Comparison of ENCODE assay signal across 17 cellular contexts in genomic region chr11:118933486-118933885, GRCh38. TPM values are rescaled to one million over a fixed set of nuclear protein-coding genes. Genes with fewer than 3 reads are reported as not detected.
DNase-seq lines count a peak whose midpoint lies in the region; ATAC-seq, FAIRE-seq and TF ChIP-seq lines count a peak whose summit lies in the region.
"Had no signal": no experiment of that assay in that cellular context is flagged by ENCODE, and none has a peak within 500 bp of the region (broad histone marks: within the 10 kb centered on the region; RNA-seq: fewer than 3 reads in every experiment).

No MANE protein-coding gene starts in this region.

- BruUV-seq in HepG2 (replicated peaks; lab: Mats Ljungman, UMichigan): no TSS peak

- H3K4me1 ChIP-seq in HepG2 (ENCODE audit: insufficient read depth, low read length) (peaks cover 36% of the 10 kb centered on the region), right lobe of liver (peaks cover 0 to 13% (median 2%) of the 10 kb centered on the region in 4 donors), neuronal stem cell (ENCODE audit: control insufficient read depth in 2 of 2, insufficient read depth in 1 of 2, low read depth in 1 of 2, low read length in 2 of 2) (peaks cover 7 to 8% of the 10 kb centered on the region in 2 donors), aorta (ENCODE audit: control insufficient read depth in 1 of 2, insufficient read depth in 2 of 2, low read length in 2 of 2) (no peaks in the 10 kb centered on the region), small intestine (ENCODE audit: control insufficient read depth in 2 of 2, insufficient read depth in 1 of 2, low read depth in 1 of 2, low read length in 1 of 2) (peaks cover 0 to 2% of the 10 kb centered on the region in 2 donors)

- H3K79me1 ChIP-seq in neuronal stem cell (ENCODE audit: low read depth, low read length): no peaks in the 10 kb centered on the region

- no peak overlapping the region for H2BK12ac ChIP-seq in neuronal stem cell (ENCODE audit: low read length)

- no peak for DNase-seq in HepG2 (ENCODE audit: low spot score)
- DNase-seq in right lobe of liver: no peak
- no peak for DNase-seq in epithelial cell of prostate (ENCODE audit: low read depth, low spot score)
- no peak for DNase-seq in neuronal stem cell (ENCODE audit: low spot score)
- peak in 1 of 2 donors; percentile 52 for DNase-seq in aorta
- no peak for DNase-seq in small intestine
- no peak for DNase-seq in GM10266 (ENCODE audit: extremely low spot score)
- DNase-seq: activated effector memory CD4-positive, alpha-beta T cell treated with Interleukin-2 at 50 U/mL for 16 hours; DMS79; NCI-H1092 treated with DMSO at 0.1 percent for 48 hours; NCI-H446; T-helper 17 cell had no signal

- H4K20me1 ChIP-seq in HepG2 (ENCODE audit: insufficient read depth, low read length): no peaks in the 10 kb centered on the region

- no peak overlapping the region for H2BK15ac ChIP-seq in neuronal stem cell (ENCODE audit: low read length)

- POLR2A ChIA-PET in HepG2 (lab: Yijun Ruan, JAX): interaction anchor here (1.2 to 1.3 kb wide), 2 partner anchors 23 to 25 kb away, joined by 4 to 7 read pairs; no protein-coding TSS in a partner anchor

- intact Hi-C loops in HepG2 (cut with micrococcal nuclease; ENCODE audit: unreplicated experiment) (no loop called here), right lobe of liver (cut with DNase I) (no loop called here), aorta (cut with DNase I) (no loop called here)

- ATAC-seq in HepG2 (no peak), right lobe of liver (no peak), aorta (ENCODE audit: low FRiP score) (peak; percentile 3), HG03135 (IDR thresholded peaks at IDR 0.05; ENCODE audit: unreplicated experiment) (no peak)
- ATAC-seq: Panc1, T-helper 17 cell had no signal

- TF ChIP-seq POLR2A in HepG2 (IDR thresholded peaks at IDR 0.05; ENCODE audit: insufficient read depth in 1 of 2, low read depth in 2 of 2, low read length in 2 of 2) (no peak), right lobe of liver (IDR thresholded peaks at IDR 0.05) (no peak)

- no peak overlapping the region for H3K4me3 ChIP-seq in HepG2 (replicated peaks in 1 of 3; ENCODE audit: insufficient read depth in 1 of 3, low read depth in 2 of 3, low read length in 3 of 3)
- H3K4me3 ChIP-seq in right lobe of liver: no peak overlapping the region
- no peak overlapping the region for H3K4me3 ChIP-seq in neuronal stem cell (ENCODE audit: low read length in 2 of 2)
- no peak overlapping the region for H3K4me3 ChIP-seq in aorta (ENCODE audit: low read length in 2 of 2)
- no peak overlapping the region for H3K4me3 ChIP-seq in small intestine (ENCODE audit: low read depth in 1 of 2, low read length in 2 of 2)

- H3K18ac ChIP-seq in neuronal stem cell (ENCODE audit: low read length): no peak overlapping the region

- no peaks in the 10 kb centered on the region for H3K36me3 ChIP-seq in HepG2 (replicated peaks in 1 of 2; ENCODE audit: control insufficient read depth in 1 of 2, insufficient read depth in 2 of 2, low read length in 2 of 2)
- H3K36me3 ChIP-seq in right lobe of liver: no peaks in the 10 kb centered on the region
- H3K36me3 ChIP-seq in neuronal stem cell (replicated peaks in 1 of 2; ENCODE audit: control insufficient read depth in 2 of 2, insufficient read depth in 2 of 2, low read length in 2 of 2): no peaks in the 10 kb centered on the region
- H3K36me3 ChIP-seq in aorta (ENCODE audit: control insufficient read depth in 1 of 2, insufficient read depth in 2 of 2, low read length in 1 of 2): no peaks in the 10 kb centered on the region
- no peaks in the 10 kb centered on the region for H3K36me3 ChIP-seq in small intestine (ENCODE audit: control insufficient read depth in 2 of 2, insufficient read depth in 2 of 2, low read length in 2 of 2)

- H2AK5ac ChIP-seq in neuronal stem cell (ENCODE audit: low read depth, low read length): peak overlapping the region; percentile 70

- 0 out of 2 replicates have a peak overlapping the region, but pooled peaks have one; percentile 14 for H3K4me2 ChIP-seq in HepG2 (ENCODE audit: low read depth, low read length)
- no peak overlapping the region for H3K4me2 ChIP-seq in neuronal stem cell (ENCODE audit: insufficient read depth, low read length, poor library complexity, severe bottlenecking)

- in situ Hi-C loops in HepG2 (cut with HindIII; ENCODE audit: extremely low pct_ligation_motif_present, low pct_unique_long_range_greater_than_20kb): no loop called here

- no peak overlapping the region for H3K9ac ChIP-seq in HepG2 (ENCODE audit: insufficient read depth, low read depth, low read length)
- no peak overlapping the region for H3K9ac ChIP-seq in neuronal stem cell (ENCODE audit: low read depth, low read length, poor library complexity)

- TF ChIP-seq EP300 in HepG2 (IDR thresholded peaks at IDR 0.05; ENCODE audit: low read depth in 2 of 2, low read length in 2 of 2): no peak
- TF ChIP-seq EP300 in HepG2 (CRISPR knock-in tag; IDR thresholded peaks at IDR 0.05; ENCODE audit: borderline replicate concordance): no peak

- no peak overlapping the region for H2BK5ac ChIP-seq in neuronal stem cell (ENCODE audit: low read length)

- no peak for TF ChIP-seq CTCF in HepG2 (CRISPR knock-in tag; IDR thresholded peaks at IDR 0.05)
- no peak for TF ChIP-seq CTCF in right lobe of liver (IDR thresholded peaks at IDR 0.05)
- TF ChIP-seq CTCF in GM10266 (IDR thresholded peaks at IDR 0.05; ENCODE audit: control insufficient read depth, insufficient read depth, low read depth, missing control alignments): no peak

- no peak overlapping the region for H3K14ac ChIP-seq in neuronal stem cell (ENCODE audit: low read length)

- H3K27ac ChIP-seq in HepG2 (ENCODE audit: extremely low read length, insufficient read depth, low read length) (no peak overlapping the region), right lobe of liver (no peak overlapping the region), epithelial cell of prostate (peak overlapping the region; percentile 38), neuronal stem cell (replicated peaks; ENCODE audit: low read length) (no peak overlapping the region), aorta (ENCODE audit: low read depth in 1 of 2, low read length in 2 of 2) (peak overlapping the region; percentile 74 to 76), small intestine (ENCODE audit: low read depth in 1 of 2, low read length in 1 of 2) (peak overlapping the region in 1 of 2 donors; percentile 27)

- H3K9me3 ChIP-seq in HepG2 (ENCODE audit: low read length): no peaks in the 10 kb centered on the region
- H3K9me3 ChIP-seq in right lobe of liver: no peaks in the 10 kb centered on the region
- no peaks in the 10 kb centered on the region for H3K9me3 ChIP-seq in neuronal stem cell (replicated peaks in 1 of 2; ENCODE audit: control insufficient read depth in 2 of 2, insufficient read depth in 1 of 2, low read depth in 1 of 2, low read length in 2 of 2)
- no peaks in the 10 kb centered on the region for H3K9me3 ChIP-seq in aorta (ENCODE audit: control insufficient read depth, low read length)
- H3K9me3 ChIP-seq in small intestine (ENCODE audit: control insufficient read depth, low read depth): no peaks in the 10 kb centered on the region

- H3K27me3 ChIP-seq in HepG2 (ENCODE audit: control insufficient read depth in 1 of 2, insufficient read depth in 2 of 2, low read length in 2 of 2) (peaks cover 2 to 7% of the 10 kb centered on the region in 2 experiments; a peak in 3 of 5 replicates), right lobe of liver (no peaks in the 10 kb centered on the region), neuronal stem cell (ENCODE audit: control insufficient read depth in 3 of 3, insufficient read depth in 3 of 3, low read depth in 1 of 3, low read length in 3 of 3) (peaks cover 0 to 8% (median 5%) of the 10 kb centered on the region in 3 experiments), aorta (ENCODE audit: control insufficient read depth in 1 of 2, insufficient read depth in 2 of 2, low read length in 1 of 2) (no peaks in the 10 kb centered on the region), small intestine (ENCODE audit: control insufficient read depth in 2 of 2, insufficient read depth in 2 of 2, low read length in 2 of 2) (no peaks in the 10 kb centered on the region)

- no peak overlapping the region for H3K23ac ChIP-seq in neuronal stem cell (ENCODE audit: low read depth, low read length, poor library complexity)

- H3K4ac ChIP-seq in neuronal stem cell (ENCODE audit: low read length): no peak overlapping the region

- H4K91ac ChIP-seq in neuronal stem cell (ENCODE audit: low read depth, low read length, poor library complexity): no peak overlapping the region

- FAIRE-seq in HepG2 (lab: Jason Lieb, UNC) (no peak), small intestine (lab: Jason Lieb, UNC) (no peak)
- FAIRE-seq: colon, GM12891 had no signal

- H2BK120ac ChIP-seq in neuronal stem cell (ENCODE audit: low read depth, low read length): no peak overlapping the region

- no peak overlapping the region for H4K8ac ChIP-seq in neuronal stem cell (ENCODE audit: low read depth, low read length)

- 0% methylated on average over 4 of the region's 4 CpGs for WGBS in HepG2 (ENCODE audit: low lambda C conversion rate)
- 20% methylated on average over 1 of the region's 4 CpGs for WGBS in right lobe of liver (ENCODE audit: insufficient coverage, low coverage, low lambda C conversion rate, missing lambda C conversion rate)
- no CpG with 5 or more reads among the region's 4 CpGs for WGBS in neuronal stem cell (ENCODE audit: extremely low coverage in 2 of 2, insufficient read length in 2 of 2, insufficient replicate concordance in 1 of 2), 2 donors
- 0 to 7% methylated on average over 4 of the region's 4 CpGs for WGBS in aorta, 2 donors
- WGBS in small intestine, 3 donors: 16 to 33% (median 24%) methylated on average over 4 of the region's 4 CpGs

- H2AFZ ChIP-seq in HepG2 (ENCODE audit: low read length) (no peak overlapping the region), neuronal stem cell (ENCODE audit: low read length) (no peak overlapping the region)

- TF ChIP-seq RAD21 in HepG2 (CRISPR knock-in tag; IDR thresholded peaks at IDR 0.05): no peak

- CTCF ChIA-PET in HepG2 (lab: Yijun Ruan, JAX; ENCODE audit: low intra/inter-chr PET ratio, low total read pairs): no interaction called here

- H3K79me2 ChIP-seq in HepG2 (ENCODE audit: insufficient read depth, low read length): no peaks in the 10 kb centered on the region

RNA-seq across cellular contexts. Expression of gene BCL9L, which starts 7.8 kb away (rescaled TPM):
- total RNA-seq in HepG2 (2016; rRNA removed; fragmentation: Illumina TruSeq; extraction: Trizol) (3.7 and 5.5 TPM in 2 replicates), right lobe of liver (10 to 100 TPM; 10.2 to 22.5 (median 19.8) TPM), aorta (10 to 100 TPM; 73.5 to 92.9 TPM)
- 1.4 and 2.2 TPM in 2 replicates for total RNA-seq in HepG2 (2016; cell fraction: cytosol; rRNA removed; fragmentation: Illumina TruSeq; extraction: Trizol; ENCODE audit: low read depth)
- total RNA-seq in HepG2 (2016; cell fraction: insoluble cytoplasmic fraction; rRNA removed; fragmentation: Illumina TruSeq; extraction: Trizol): 3.5 and 4.0 TPM in 2 replicates
- 3.8 and 4.9 TPM in 2 replicates for total RNA-seq in HepG2 (2016; cell fraction: membrane; rRNA removed; fragmentation: Illumina TruSeq; extraction: Trizol)
- 9.3 and 12.2 TPM in 2 replicates for total RNA-seq in HepG2 (2016; cell fraction: nucleus; rRNA removed; fragmentation: Illumina TruSeq; extraction: Trizol)
- polyA plus RNA-seq in HepG2 (2011; rRNA removed) (4.1 and 4.5 TPM in 2 replicates), aorta (10 to 100 TPM; 12.5 to 21.1 TPM), small intestine (10 to 100 TPM; 11.6 to 23.5 (median 14.3) TPM)
- polyA plus RNA-seq in HepG2 (2011; cell fraction: cytosol; rRNA removed): 1.1 and 1.9 TPM in 2 replicates
- polyA plus RNA-seq in HepG2 (2011; cell fraction: nucleus; rRNA removed): 7.0 and 13.4 TPM in 2 replicates
- 10.4 and 11.2 TPM in 2 replicates for polyA plus RNA-seq in HepG2 (2012)
- polyA plus RNA-seq in HepG2 (2016; cell fraction: cytosol; fragmentation: Illumina TruSeq; extraction: Trizol; ENCODE audit: low read depth): 0.58 and 0.67 TPM in 2 replicates
- 9.7 and 15.0 TPM in 2 replicates for polyA plus RNA-seq in HepG2 (2016; cell fraction: insoluble cytoplasmic fraction; fragmentation: Illumina TruSeq; extraction: Trizol; ENCODE audit: low read depth)
- polyA plus RNA-seq in HepG2 (2016; cell fraction: membrane; fragmentation: Illumina TruSeq; extraction: Trizol; ENCODE audit: low read depth): 1.5 and 1.9 TPM in 2 replicates
- polyA plus RNA-seq in HepG2 (2016; cell fraction: nucleus; fragmentation: Illumina TruSeq; extraction: Trizol; ENCODE audit: insufficient read depth, low read depth): 21.7 and 33.9 TPM in 2 replicates
- 4.8 and 11.8 TPM in 2 replicates for polyA minus RNA-seq in HepG2 (2011; rRNA and poly(A)+ RNA removed; ENCODE audit: low replicate concordance)
- polyA minus RNA-seq in HepG2 (2011; cell fraction: cytosol; rRNA and poly(A)+ RNA removed): 6.2 and 6.8 TPM in 2 replicates
- 5.5 and 6.5 TPM in 2 replicates for polyA minus RNA-seq in HepG2 (2011; cell fraction: nucleus; rRNA and poly(A)+ RNA removed)
- polyA plus RNA-seq in neuronal stem cell (2013, experiment 1 of 2): 32.8 TPM
- polyA plus RNA-seq in neuronal stem cell (2013, experiment 2 of 2): 34.6 TPM

RNA-seq across cellular contexts. Expression of gene UPK2, which starts 22.6 kb away (rescaled TPM):
- not detected in 2 replicates for total RNA-seq in HepG2 (2016; rRNA removed; fragmentation: Illumina TruSeq; extraction: Trizol)
- total RNA-seq in HepG2 (2016; cell fraction: cytosol; rRNA removed; fragmentation: Illumina TruSeq; extraction: Trizol; ENCODE audit: low read depth): not detected in 2 replicates
- not detected in 2 replicates for total RNA-seq in HepG2 (2016; cell fraction: insoluble cytoplasmic fraction; rRNA removed; fragmentation: Illumina TruSeq; extraction: Trizol)
- total RNA-seq in HepG2 (2016; cell fraction: membrane; rRNA removed; fragmentation: Illumina TruSeq; extraction: Trizol): not detected in 2 replicates
- total RNA-seq in HepG2 (2016; cell fraction: nucleus; rRNA removed; fragmentation: Illumina TruSeq; extraction: Trizol): not detected in 2 replicates
- not detected in 2 replicates for polyA plus RNA-seq in HepG2 (2011; rRNA removed)
- not detected in 2 replicates for polyA plus RNA-seq in HepG2 (2011; cell fraction: cytosol; rRNA removed)
- not detected in 2 replicates for polyA plus RNA-seq in HepG2 (2011; cell fraction: nucleus; rRNA removed)
- not detected in 2 replicates for polyA plus RNA-seq in HepG2 (2012)
- polyA plus RNA-seq in HepG2 (2016; cell fraction: cytosol; fragmentation: Illumina TruSeq; extraction: Trizol; ENCODE audit: low read depth): not detected in 2 replicates
- not detected in 2 replicates for polyA plus RNA-seq in HepG2 (2016; cell fraction: insoluble cytoplasmic fraction; fragmentation: Illumina TruSeq; extraction: Trizol; ENCODE audit: low read depth)
- polyA plus RNA-seq in HepG2 (2016; cell fraction: membrane; fragmentation: Illumina TruSeq; extraction: Trizol; ENCODE audit: low read depth): not detected in 2 replicates
- polyA plus RNA-seq in HepG2 (2016; cell fraction: nucleus; fragmentation: Illumina TruSeq; extraction: Trizol; ENCODE audit: insufficient read depth, low read depth): not detected in 2 replicates
- not detected in 2 replicates for polyA minus RNA-seq in HepG2 (2011; rRNA and poly(A)+ RNA removed; ENCODE audit: low replicate concordance)
- not detected in 2 replicates for polyA minus RNA-seq in HepG2 (2011; cell fraction: cytosol; rRNA and poly(A)+ RNA removed)
- not detected in 2 replicates for polyA minus RNA-seq in HepG2 (2011; cell fraction: nucleus; rRNA and poly(A)+ RNA removed)
- total RNA-seq in right lobe of liver: not detected
- 0.50 TPM for polyA plus RNA-seq in neuronal stem cell (2013, experiment 1 of 2)
- 0.47 TPM for polyA plus RNA-seq in neuronal stem cell (2013, experiment 2 of 2)
- total RNA-seq in aorta: not detected
- polyA plus RNA-seq in aorta: not detected
- polyA plus RNA-seq in small intestine: not detected
- total RNA-seq: HT-29, T-helper 17 cell had no signal

RNA-seq across cellular contexts. Expression of gene FOXR1, which starts 38.1 kb away (rescaled TPM):
- total RNA-seq in HepG2 (2016; rRNA removed; fragmentation: Illumina TruSeq; extraction: Trizol) (not detected in 2 replicates), right lobe of liver (not detected), aorta (not detected)
- total RNA-seq in HepG2 (2016; cell fraction: cytosol; rRNA removed; fragmentation: Illumina TruSeq; extraction: Trizol; ENCODE audit: low read depth): not detected in 2 replicates
- total RNA-seq in HepG2 (2016; cell fraction: insoluble cytoplasmic fraction; rRNA removed; fragmentation: Illumina TruSeq; extraction: Trizol): not detected in 2 replicates
- not detected in 2 replicates for total RNA-seq in HepG2 (2016; cell fraction: membrane; rRNA removed; fragmentation: Illumina TruSeq; extraction: Trizol)
- total RNA-seq in HepG2 (2016; cell fraction: nucleus; rRNA removed; fragmentation: Illumina TruSeq; extraction: Trizol): not detected in 2 replicates
- polyA plus RNA-seq in HepG2 (2011; rRNA removed) (not detected in 2 replicates), aorta (not detected), small intestine (not detected)
- polyA plus RNA-seq in HepG2 (2011; cell fraction: cytosol; rRNA removed): not detected in 2 replicates
- polyA plus RNA-seq in HepG2 (2011; cell fraction: nucleus; rRNA removed): not detected in 2 replicates
- polyA plus RNA-seq in HepG2 (2012): not detected in 2 replicates
- not detected in 2 replicates for polyA plus RNA-seq in HepG2 (2016; cell fraction: cytosol; fragmentation: Illumina TruSeq; extraction: Trizol; ENCODE audit: low read depth)
- not detected in 2 replicates for polyA plus RNA-seq in HepG2 (2016; cell fraction: insoluble cytoplasmic fraction; fragmentation: Illumina TruSeq; extraction: Trizol; ENCODE audit: low read depth)
- not detected in 2 replicates for polyA plus RNA-seq in HepG2 (2016; cell fraction: membrane; fragmentation: Illumina TruSeq; extraction: Trizol; ENCODE audit: low read depth)
- polyA plus RNA-seq in HepG2 (2016; cell fraction: nucleus; fragmentation: Illumina TruSeq; extraction: Trizol; ENCODE audit: insufficient read depth, low read depth): not detected in 2 replicates
- not detected in 2 replicates for polyA minus RNA-seq in HepG2 (2011; rRNA and poly(A)+ RNA removed; ENCODE audit: low replicate concordance)
- polyA minus RNA-seq in HepG2 (2011; cell fraction: cytosol; rRNA and poly(A)+ RNA removed): not detected in 2 replicates
- not detected in 2 replicates for polyA minus RNA-seq in HepG2 (2011; cell fraction: nucleus; rRNA and poly(A)+ RNA removed)
- not detected for polyA plus RNA-seq in neuronal stem cell (2013, experiment 1 of 2)
- 0.06 TPM for polyA plus RNA-seq in neuronal stem cell (2013, experiment 2 of 2)
- total RNA-seq: HT-29, T-helper 17 cell had no signal

RNA-seq across cellular contexts. Expression of gene CXCR5, which starts 49.8 kb away (rescaled TPM):
- total RNA-seq in HepG2 (2016; rRNA removed; fragmentation: Illumina TruSeq; extraction: Trizol) (not detected in 2 replicates), right lobe of liver (under 1 TPM in 2 of 6 experiments, not detected in 4; 0.07 TPM), aorta (under 1 TPM; 0.06 to 0.27 TPM)
- total RNA-seq in HepG2 (2016; cell fraction: cytosol; rRNA removed; fragmentation: Illumina TruSeq; extraction: Trizol; ENCODE audit: low read depth): not detected in 2 replicates
- not detected in 2 replicates for total RNA-seq in HepG2 (2016; cell fraction: insoluble cytoplasmic fraction; rRNA removed; fragmentation: Illumina TruSeq; extraction: Trizol)
- total RNA-seq in HepG2 (2016; cell fraction: membrane; rRNA removed; fragmentation: Illumina TruSeq; extraction: Trizol): not detected in 2 replicates
- not detected in 2 replicates for total RNA-seq in HepG2 (2016; cell fraction: nucleus; rRNA removed; fragmentation: Illumina TruSeq; extraction: Trizol)
- polyA plus RNA-seq in HepG2 (2011; rRNA removed) (not detected in 2 replicates), aorta (under 1 TPM; 0.13 to 0.69 TPM), small intestine (under 1 TPM; 0.22 to 0.61 (median 0.54) TPM)
- polyA plus RNA-seq in HepG2 (2011; cell fraction: cytosol; rRNA removed): not detected in 2 replicates
- polyA plus RNA-seq in HepG2 (2011; cell fraction: nucleus; rRNA removed): not detected in 2 replicates
- not detected in 2 replicates for polyA plus RNA-seq in HepG2 (2012)
- not detected in 2 replicates for polyA plus RNA-seq in HepG2 (2016; cell fraction: cytosol; fragmentation: Illumina TruSeq; extraction: Trizol; ENCODE audit: low read depth)
- polyA plus RNA-seq in HepG2 (2016; cell fraction: insoluble cytoplasmic fraction; fragmentation: Illumina TruSeq; extraction: Trizol; ENCODE audit: low read depth): not detected in 2 replicates
- polyA plus RNA-seq in HepG2 (2016; cell fraction: membrane; fragmentation: Illumina TruSeq; extraction: Trizol; ENCODE audit: low read depth): not detected in 2 replicates
- polyA plus RNA-seq in HepG2 (2016; cell fraction: nucleus; fragmentation: Illumina TruSeq; extraction: Trizol; ENCODE audit: insufficient read depth, low read depth): not detected in 2 replicates
- polyA minus RNA-seq in HepG2 (2011; rRNA and poly(A)+ RNA removed; ENCODE audit: low replicate concordance): not detected in 2 replicates
- not detected in 2 replicates for polyA minus RNA-seq in HepG2 (2011; cell fraction: cytosol; rRNA and poly(A)+ RNA removed)
- polyA minus RNA-seq in HepG2 (2011; cell fraction: nucleus; rRNA and poly(A)+ RNA removed): not detected in 2 replicates
- not detected for polyA plus RNA-seq in neuronal stem cell (2013, experiment 1 of 2)
- not detected for polyA plus RNA-seq in neuronal stem cell (2013, experiment 2 of 2)
- total RNA-seq: HT-29 had no signal

Comparison
In these comparisons a context has a peak if more than half of its experiments do, and no peak if none do; other contexts are left out.
1. H3K27ac ChIP-seq: peak in epithelial cell of prostate (single experiment) and aorta (2 of 2); none in HepG2 (single experiment), right lobe of liver (0 of 3) and neuronal stem cell (single experiment).